ENCODE assay signal across 8 cellular contexts in genomic region chrX:64204252-64204651, GRCh38. TPM values are rescaled to one million over a fixed set of nuclear protein-coding genes. Genes with fewer than 3 reads are reported as not detected.
DNase-seq lines count a peak whose midpoint lies in the region; TF ChIP-seq lines count a peak whose summit lies in the region.

No MANE protein-coding gene starts in this region.

- DNase-seq in DMS 273 (lab: John Stamatoyannopoulos, UW; ENCODE audit: unreplicated experiment) (peak; percentile 33), DMS 273 treated with DMSO at 0.1 percent for 48 hours (lab: John Stamatoyannopoulos, UW) (no peak), astrocyte of the hippocampus (ENCODE audit: low read depth, low spot score) (peak; percentile 30), kidney epithelial cell (ENCODE audit: low read depth) (no peak), suprapubic skin (ENCODE audit: low spot score in 2 of 2) (no peak), NCI-H1436 treated with DMSO at 0.1 percent for 48 hours (lab: John Stamatoyannopoulos, UW) (no peak), glomerular visceral epithelial cell (ENCODE audit: extremely low spot score) (no peak)
- DNase-seq in activated CD8-positive, alpha-beta memory T cell treated with anti-CD3 and anti-CD28 coated beads, Interleukin-2, amount 50 U/mL, for 48 hours, result no peak

- TF ChIP-seq POLR2A in suprapubic skin (IDR thresholded peaks at IDR 0.05), result no peak

- H3K4me3 ChIP-seq in kidney epithelial cell (ENCODE audit: low read depth, low read length), result peak overlapping the region; percentile 65
- H3K4me3 ChIP-seq in suprapubic skin, result peak overlapping the region; percentile 66

- H3K27me3 ChIP-seq in kidney epithelial cell (ENCODE audit: control insufficient read depth, insufficient read depth, low read length) (no peaks in the 10 kb centered on the region), suprapubic skin (no peaks in the 10 kb centered on the region)

- no peak for TF ChIP-seq EP300 in suprapubic skin (IDR thresholded peaks at IDR 0.05)

- no peaks in the 10 kb centered on the region for H3K36me3 ChIP-seq in kidney epithelial cell (ENCODE audit: control insufficient read depth, insufficient read depth, low read length)
- H3K36me3 ChIP-seq in suprapubic skin, result no peaks in the 10 kb centered on the region

- WGBS in suprapubic skin, result 72% methylated on average over 8 of the region's 23 CpGs

- no peak overlapping the region for H3K27ac ChIP-seq in suprapubic skin

- H3K4me1 ChIP-seq in suprapubic skin, result peaks cover 13% of the 10 kb centered on the region

- no peak for TF ChIP-seq CTCF in kidney epithelial cell (IDR thresholded peaks at IDR 0.05; ENCODE audit: insufficient read depth, low read length, poor library complexity, severe bottlenecking)
- TF ChIP-seq CTCF in suprapubic skin (IDR thresholded peaks at IDR 0.05), result no peak

- H3K9me3 ChIP-seq in suprapubic skin, result no peaks in the 10 kb centered on the region

RNA-seq across cellular contexts. Expression of gene AMER1, which starts 1.3 kb away (rescaled TPM):
- total RNA-seq in kidney epithelial cell, result 2.9 and 3.4 TPM in 2 replicates
- 1 to 10 TPM; 6.4 to 8.2 (median 7.8) TPM for total RNA-seq in suprapubic skin

RNA-seq across cellular contexts. Expression of gene ASB12, which starts 26.2 kb away (rescaled TPM):
- total RNA-seq in kidney epithelial cell (not detected in 2 replicates), suprapubic skin (under 1 TPM in 1 of 4 donors, not detected in 3; 0.38 TPM)

Comparison
In these comparisons a context has a peak if more than half of its experiments do, and no peak if none do; other contexts are left out.
1. DNase-seq: peak in DMS 273 (single experiment) and astrocyte of the hippocampus (single experiment); none in DMS 273 treated with DMSO at 0.1 percent for 48 hours (single experiment), kidney epithelial cell (single experiment), suprapubic skin (0 of 2), NCI-H1436 treated with DMSO at 0.1 percent for 48 hours (single experiment), glomerular visceral epithelial cell (single experiment) and activated CD8-positive, alpha-beta memory T cell treated with anti-CD3 and anti-CD28 coated beads, Interleukin-2, amount 50 U/mL, for 48 hours (single experiment).